In genomic region chr17:78267257-78268073, GRCh38 we compare ENCODE assay signal across 32 cellular contexts. TPM values are rescaled to one million over a fixed set of nuclear protein-coding genes. Genes with fewer than 3 reads are reported as not detected.
DNase-seq lines count a peak whose midpoint lies in the region; ATAC-seq, FAIRE-seq and TF ChIP-seq lines count a peak whose summit lies in the region.
"Had no signal": no experiment of that assay in that cellular context is flagged by ENCODE, and none has a peak within 500 bp of the region (broad histone marks: within the 10 kb centered on the region; RNA-seq: fewer than 3 reads in every experiment).

No MANE protein-coding gene starts in this region.

- no peaks in the 10 kb centered on the region for H3K9me3 Mint-ChIP-seq in nephron
- no peaks in the 10 kb centered on the region for H3K9me3 Mint-ChIP-seq in activated CD8-positive, alpha-beta memory T cell treated with anti-CD3 and anti-CD28 coated beads, Interleukin-2, amount 10 ng/mL, durations not matched to agents 7 days and 5 days (ENCODE audit: low read depth)
- H3K9me3 Mint-ChIP-seq: activated naive CD8-positive, alpha-beta T cell treated with anti-CD3 and anti-CD28 coated beads, Interleukin-2, amount 50 U/mL, for 24 hours; activated T-cell treated with anti-CD3 and anti-CD28 coated beads, Interleukin-2, amount 50 U/mL, for 24 hours; T-helper 1 cell treated with Interleukin-12 subunit alpha and Interleukin-12 subunit beta and Interleukin-4 antibody, amounts not matched to agents 30 μg/mL and 1 μg/mL, for 36 hours had no signal

- 43% methylated on average over 23 of the region's 26 CpGs for WGBS in HepG2 (ENCODE audit: low lambda C conversion rate)
- WGBS in right lobe of liver (ENCODE audit: insufficient coverage, low coverage, low lambda C conversion rate, missing lambda C conversion rate): 63% methylated on average over 10 of the region's 26 CpGs
- WGBS in H1 (ENCODE audit: extremely low coverage in 1 of 2, insufficient coverage in 1 of 2, insufficient read length in 1 of 2, insufficient replicate concordance in 2 of 2, low coverage in 1 of 2, low lambda C conversion rate in 2 of 2, missing lambda C conversion rate in 1 of 2), 2 experiments: 72% methylated on average over 24 of the region's 26 CpGs; no CpG with 5 or more reads in 1 of the 2 experiments
- WGBS in urinary bladder: 80% methylated on average over 26 of the region's 26 CpGs

- H3K23me2 ChIP-seq in H1 (ENCODE audit: low read depth, low read length): no peaks in the 10 kb centered on the region; the same call in 1 of the 2 replicates

- peak overlapping the region; percentile 97; the same call in 1 of the 2 replicates for H2BK12ac ChIP-seq in H1 (ENCODE audit: low read depth, low read length)

- POLR2A ChIA-PET in HepG2 (lab: Yijun Ruan, JAX): no interaction called here
- POLR2A ChIA-PET in H1 (lab: Charles Lee; ENCODE audit: partially characterized antibody): interaction anchor here (0.5 to 2.5 kb wide), 3 partner anchors 8 to 18 kb away, joined by 3 to 6 read pairs (median 4); no protein-coding TSS in a partner anchor

- H3K4me2 ChIP-seq in HepG2 (ENCODE audit: low read depth, low read length) (no peak overlapping the region), H1 (ENCODE audit: insufficient read depth in 1 of 2, low read depth in 2 of 2, low read length in 2 of 2) (0 out of 4 replicates have a peak overlapping the region, but pooled peaks of 1 of the 2 experiments have one; percentile 55)
- H3K4me2 ChIP-seq: BLaER1 had no signal

- H3K18ac ChIP-seq in H1 (ENCODE audit: extremely low read depth, low read length): peak overlapping the region; percentile 71

- H4K20me1 ChIP-seq in HepG2 (ENCODE audit: insufficient read depth, low read length) (no peaks in the 10 kb centered on the region), H1 (replicated peaks in 1 of 2; ENCODE audit: control insufficient read depth in 1 of 2, insufficient read depth in 2 of 2, low read length in 2 of 2) (no peaks in the 10 kb centered on the region)
- H4K20me1 ChIP-seq: BLaER1 had no signal

- no peak for TF ChIP-seq CTCF in HepG2 (CRISPR knock-in tag; IDR thresholded peaks at IDR 0.05)
- TF ChIP-seq CTCF in right lobe of liver (IDR thresholded peaks at IDR 0.05): no peak
- TF ChIP-seq CTCF in H1 (IDR thresholded peaks at IDR 0.05; ENCODE audit: control extremely low read depth in 1 of 3, insufficient read depth in 1 of 3, low read depth in 1 of 3, low read length in 3 of 3): no peak
- TF ChIP-seq CTCF in nephron (IDR thresholded peaks at IDR 0.05; ENCODE audit: unreplicated experiment in 3 of 3): no peak
- no peak for TF ChIP-seq CTCF in GM20000 (IDR thresholded peaks at IDR 0.05; ENCODE audit: extremely low read depth, missing control alignments)

- in situ Hi-C loops in HepG2 (cut with HindIII; ENCODE audit: extremely low pct_ligation_motif_present, low pct_unique_long_range_greater_than_20kb): no loop called here

- H3K4me3 Mint-ChIP-seq in nephron: peak overlapping the region; percentile 50 to 71 (median 67)
- no peak overlapping the region for H3K4me3 Mint-ChIP-seq in activated CD8-positive, alpha-beta memory T cell treated with anti-CD3 and anti-CD28 coated beads, Interleukin-2, amount 10 ng/mL, durations not matched to agents 7 days and 5 days
- H3K4me3 Mint-ChIP-seq: activated CD4-positive, alpha-beta T cell treated with anti-CD3 and anti-CD28 coated beads for 36 hours; activated naive CD8-positive, alpha-beta T cell treated with anti-CD3 and anti-CD28 coated beads, Interleukin-2, amount 50 U/mL, for 24 hours; activated T-cell treated with anti-CD3 and anti-CD28 coated beads, Interleukin-2, amount 50 U/mL, for 24 hours; T-helper 1 cell treated with Interleukin-12 subunit alpha and Interleukin-12 subunit beta and Interleukin-4 antibody, amounts not matched to agents 30 μg/mL and 1 μg/mL, for 36 hours had no signal

- CTCF ChIA-PET in HepG2 (lab: Yijun Ruan, JAX; ENCODE audit: low intra/inter-chr PET ratio, low total read pairs): no interaction called here
- CTCF ChIA-PET in H1 (lab: Charles Lee; ENCODE audit: partially characterized antibody): interaction anchor here (1.0 to 7.8 kb wide), 4 partner anchors 11 to 94 kb away, joined by 4 to 50 read pairs (median 6); no protein-coding TSS in a partner anchor
- CTCF ChIA-PET in activated CD8-positive, alpha-beta memory T cell treated with anti-CD3 and anti-CD28 coated beads, Interleukin-2, amount 10 ng/mL, durations not matched to agents 7 days and 5 days (lab: Charles Lee): interaction anchor here (1.0 to 1.1 kb wide), 3 partner anchors 13 to 459 kb away, joined by 3 read pairs; no protein-coding TSS in a partner anchor

- H3K27ac ChIP-seq in HepG2 (ENCODE audit: extremely low read length, insufficient read depth, low read length): no peak overlapping the region
- peak overlapping the region in 1 of 3 donors; percentile 0 for H3K27ac ChIP-seq in right lobe of liver
- no peak overlapping the region for H3K27ac ChIP-seq in H1 (ENCODE audit: low read depth, low read length)
- peak overlapping the region; percentile 28 for H3K27ac ChIP-seq in urinary bladder (ENCODE audit: low read depth)
- H3K27ac ChIP-seq: BLaER1, dorsolateral prefrontal cortex, SJSA1, tibial artery had no signal

- H3K27me3 ChIP-seq in HepG2 (ENCODE audit: control insufficient read depth in 1 of 2, insufficient read depth in 2 of 2, low read length in 2 of 2) (peaks cover 34 to 87% of the 10 kb centered on the region in 2 experiments), right lobe of liver (no peaks in the 10 kb centered on the region), H1 (replicated peaks in 1 of 4; ENCODE audit: control insufficient read depth in 3 of 4, extremely low read depth in 1 of 4, insufficient read depth in 3 of 4, low read length in 3 of 4) (peaks cover 0 to 2% (median 0%) of the 10 kb centered on the region in 4 experiments; a peak in 4 of 7 replicates)

- no peaks in the 10 kb centered on the region for H3K79me1 ChIP-seq in H1 (ENCODE audit: low read depth, low read length)

- no peak for FAIRE-seq in HepG2 (lab: Jason Lieb, UNC)
- no peak for FAIRE-seq in H1 (lab: Jason Lieb, UNC)
- FAIRE-seq: keratinocyte had no signal

- H2BK5ac ChIP-seq in H1 (ENCODE audit: low read depth, low read length): peak overlapping the region; percentile 79; the same call in 1 of the 2 replicates

- H3K27me3 Mint-ChIP-seq in nephron (ENCODE audit: low read depth): peaks cover 7% of the 10 kb centered on the region
- peaks cover 11% of the 10 kb centered on the region for H3K27me3 Mint-ChIP-seq in activated CD8-positive, alpha-beta memory T cell treated with anti-CD3 and anti-CD28 coated beads, Interleukin-2, amount 10 ng/mL, durations not matched to agents 7 days and 5 days
- H3K27me3 Mint-ChIP-seq: activated CD4-positive, alpha-beta T cell treated with anti-CD3 and anti-CD28 coated beads for 36 hours; activated naive CD8-positive, alpha-beta T cell treated with anti-CD3 and anti-CD28 coated beads, Interleukin-2, amount 50 U/mL, for 24 hours; activated T-cell treated with anti-CD3 and anti-CD28 coated beads, Interleukin-2, amount 50 U/mL, for 24 hours had no signal

- ATAC-seq in HepG2 (no peak), right lobe of liver (no peak)
- no peak for ATAC-seq in activated CD8-positive, alpha-beta memory T cell treated with anti-CD3 and anti-CD28 coated beads, Interleukin-2, amount 10 ng/mL, durations not matched to agents 7 days and 5 days
- ATAC-seq: activated CD4-positive, alpha-beta T cell treated with anti-CD3 and anti-CD28 coated beads for 36 hours; activated naive CD8-positive, alpha-beta T cell treated with anti-CD3 and anti-CD28 coated beads, Interleukin-2, amount 50 U/mL, for 24 hours; HCT116 had no signal

- H3K79me2 ChIP-seq in HepG2 (ENCODE audit: insufficient read depth, low read length): no peaks in the 10 kb centered on the region
- no peaks in the 10 kb centered on the region for H3K79me2 ChIP-seq in H1 (ENCODE audit: control insufficient read depth in 1 of 2, insufficient read depth in 2 of 2, low read length in 2 of 2)

- H4K91ac ChIP-seq in H1 (replicated peaks; ENCODE audit: insufficient read length, low read length): peak overlapping the region; percentile 31

- H2AK5ac ChIP-seq in H1 (ENCODE audit: low read depth, low read length): 0 out of 2 replicates have a peak overlapping the region, but pooled peaks have one; percentile 39

- H3K14ac ChIP-seq in H1 (ENCODE audit: insufficient read length): no peak overlapping the region

- no peak overlapping the region for H3K56ac ChIP-seq in H1 (replicated peaks; ENCODE audit: insufficient read length, low read depth, low read length)

- no peak overlapping the region for H3K9ac ChIP-seq in HepG2 (ENCODE audit: insufficient read depth, low read depth, low read length)
- no peak overlapping the region for H3K9ac ChIP-seq in H1 (replicated peaks in 1 of 4; ENCODE audit: extremely low read depth in 1 of 4, low read depth in 3 of 4, low read length in 3 of 4)
- H3K9ac ChIP-seq: BLaER1 had no signal

- no peaks in the 10 kb centered on the region for H3K36me3 Mint-ChIP-seq in nephron (ENCODE audit: low read depth)
- no peaks in the 10 kb centered on the region for H3K36me3 Mint-ChIP-seq in activated CD8-positive, alpha-beta memory T cell treated with anti-CD3 and anti-CD28 coated beads, Interleukin-2, amount 10 ng/mL, durations not matched to agents 7 days and 5 days

- H3K4me1 ChIP-seq in HepG2 (ENCODE audit: insufficient read depth, low read length) (peaks cover 62% of the 10 kb centered on the region), right lobe of liver (peaks cover 0 to 37% (median 7%) of the 10 kb centered on the region in 4 donors), H1 (replicated peaks in 1 of 4; ENCODE audit: control insufficient read depth in 3 of 4, insufficient read depth in 4 of 4, low read length in 3 of 4) (peaks cover 14 to 60% (median 46%) of the 10 kb centered on the region in 4 experiments), urinary bladder (ENCODE audit: insufficient read depth) (no peaks in the 10 kb centered on the region)
- H3K4me1 ChIP-seq: tibial artery had no signal

- TF ChIP-seq RAD21 in HepG2 (CRISPR knock-in tag; IDR thresholded peaks at IDR 0.05) (no peak), H1 (IDR thresholded peaks at IDR 0.05 in 1 of 2, conservative IDR thresholded peaks at IDR 0.05 in 1 of 2; ENCODE audit: low read depth in 2 of 2, low read length in 2 of 2) (no peak)

- H4K8ac ChIP-seq in H1 (ENCODE audit: extremely low read depth, insufficient read depth, low read length): no peak overlapping the region

- TF ChIP-seq POLR2A in HepG2 (IDR thresholded peaks at IDR 0.05; ENCODE audit: insufficient read depth in 1 of 2, low read depth in 2 of 2, low read length in 2 of 2) (no peak), right lobe of liver (IDR thresholded peaks at IDR 0.05) (no peak), H1 (IDR thresholded peaks at IDR 0.05; ENCODE audit: control extremely low read depth in 1 of 2, low read depth in 2 of 2, low read length in 2 of 2) (no peak)

- no peak overlapping the region for H2BK120ac ChIP-seq in H1 (replicated peaks; ENCODE audit: low read depth, low read length)

- no peak for TF ChIP-seq EP300 in HepG2 (IDR thresholded peaks at IDR 0.05; ENCODE audit: low read depth in 2 of 2, low read length in 2 of 2)
- no peak for TF ChIP-seq EP300 in HepG2 (CRISPR knock-in tag; IDR thresholded peaks at IDR 0.05; ENCODE audit: borderline replicate concordance)
- TF ChIP-seq EP300 in H1 (IDR thresholded peaks at IDR 0.05; ENCODE audit: borderline replicate concordance in 1 of 2, low read depth in 2 of 2, low read length in 2 of 2): no peak

- no peak overlapping the region for H2AFZ ChIP-seq in HepG2 (ENCODE audit: low read length)
- no peak overlapping the region for H2AFZ ChIP-seq in H1 (ENCODE audit: low read length)

- intact Hi-C loops in HepG2 (cut with micrococcal nuclease; ENCODE audit: unreplicated experiment): no loop called here
- intact Hi-C loops in right lobe of liver (cut with DNase I): no loop called here

- H2BK15ac ChIP-seq in H1 (ENCODE audit: low read length): 0 out of 2 replicates have a peak overlapping the region, but pooled peaks have one; percentile 19

- peak overlapping the region; percentile 72; the same call in 1 of the 2 replicates for H2BK20ac ChIP-seq in H1 (ENCODE audit: low read length)

- H3K4me1 Mint-ChIP-seq in nephron: peaks cover 61% of the 10 kb centered on the region
- H3K4me1 Mint-ChIP-seq in activated CD8-positive, alpha-beta memory T cell treated with anti-CD3 and anti-CD28 coated beads, Interleukin-2, amount 10 ng/mL, durations not matched to agents 7 days and 5 days: peaks cover 7% of the 10 kb centered on the region

- no peak overlapping the region for H3K4ac ChIP-seq in H1 (replicated peaks; ENCODE audit: insufficient read length, low read depth, low read length)

- no TSS peak for BruUV-seq in HepG2 (replicated peaks; lab: Mats Ljungman, UMichigan)

- no peak overlapping the region for H3K4me3 ChIP-seq in HepG2 (replicated peaks in 1 of 3; ENCODE audit: insufficient read depth in 1 of 3, low read depth in 2 of 3, low read length in 3 of 3)
- H3K4me3 ChIP-seq in right lobe of liver: no peak overlapping the region
- no peak overlapping the region; a peak in 1 of 8 replicates for H3K4me3 ChIP-seq in H1 (ENCODE audit: extremely low read depth in 1 of 4, insufficient read depth in 2 of 4, low read depth in 3 of 4, low read length in 4 of 4)
- no peak overlapping the region for H3K4me3 ChIP-seq in urinary bladder (ENCODE audit: low read depth, low read length)
- H3K4me3 ChIP-seq: BLaER1, dorsolateral prefrontal cortex, lung, SJSA1, skin epidermis, stomach, tibial artery had no signal

- H3K27ac Mint-ChIP-seq in nephron: peak overlapping the region; percentile 93 to 99 (median 97)
- H3K27ac Mint-ChIP-seq in activated CD8-positive, alpha-beta memory T cell treated with anti-CD3 and anti-CD28 coated beads, Interleukin-2, amount 10 ng/mL, durations not matched to agents 7 days and 5 days: no peak overlapping the region
- H3K27ac Mint-ChIP-seq: activated CD4-positive, alpha-beta T cell treated with anti-CD3 and anti-CD28 coated beads for 36 hours; activated naive CD8-positive, alpha-beta T cell treated with anti-CD3 and anti-CD28 coated beads, Interleukin-2, amount 50 U/mL, for 24 hours; activated T-cell treated with anti-CD3 and anti-CD28 coated beads, Interleukin-2, amount 50 U/mL, for 24 hours had no signal

- H3K9me3 ChIP-seq in HepG2 (ENCODE audit: low read length): no peaks in the 10 kb centered on the region
- no peaks in the 10 kb centered on the region for H3K9me3 ChIP-seq in right lobe of liver
- H3K9me3 ChIP-seq in H1 (ENCODE audit: insufficient read depth in 2 of 2, low read depth in 1 of 2, low read length in 1 of 2): no peaks in the 10 kb centered on the region
- H3K9me3 ChIP-seq: BLaER1, Caco-2, SJSA1, stomach, tibial artery had no signal

- H3K23ac ChIP-seq in H1 (ENCODE audit: insufficient read length): no peak overlapping the region

- DNase-seq in HepG2 (ENCODE audit: low spot score) (no peak), right lobe of liver (no peak), H1 (ENCODE audit: low read depth in 1 of 2, low spot score in 2 of 2) (peak in 1 of 2 experiments; percentile 54), middle frontal gyrus (ENCODE audit: extremely low spot score, low spot score) (no peak), GM20000 (ENCODE audit: low spot score) (no peak)
- no peak for DNase-seq in activated CD8-positive, alpha-beta memory T cell treated with anti-CD3 and anti-CD28 coated beads, Interleukin-2, amount 10 ng/mL, durations not matched to agents 7 days and 5 days
- DNase-seq: activated CD4-positive, alpha-beta T cell treated with anti-CD3 and anti-CD28 coated beads for 36 hours; activated gamma-delta T cell treated with Interleukin-2 at 50 U/mL for 16 hours; activated naive CD8-positive, alpha-beta T cell treated with anti-CD3 and anti-CD28 coated beads, Interleukin-2, amount 50 U/mL, for 24 hours; activated T-cell treated with anti-CD3 and anti-CD28 coated beads, Interleukin-2, amount 50 U/mL, for 24 hours; Caco-2; DMS79 treated with DMSO at 0.1 percent for 48 hours; dorsolateral prefrontal cortex; NCI-H1105; NCI-H2029; NCI-H748 treated with DMSO at 0.1 percent for 48 hours; stimulated activated CD8-positive, alpha-beta memory T cell treated with anti-CD3 and anti-CD28 coated beads, Interleukin-4, amount 100 ng/mL, for 48 hours; stomach; tibial artery had no signal

- H4K5ac ChIP-seq in H1 (ENCODE audit: insufficient read length, low read depth, low read length): no peak overlapping the region

- H3K36me3 ChIP-seq in HepG2 (replicated peaks in 1 of 2; ENCODE audit: control insufficient read depth in 1 of 2, insufficient read depth in 2 of 2, low read length in 2 of 2) (no peaks in the 10 kb centered on the region), right lobe of liver (no peaks in the 10 kb centered on the region), H1 (ENCODE audit: control insufficient read depth in 2 of 4, insufficient read depth in 4 of 4, low read length in 3 of 4) (no peaks in the 10 kb centered on the region), urinary bladder (ENCODE audit: insufficient read depth) (no peaks in the 10 kb centered on the region)
- H3K36me3 ChIP-seq: BLaER1, SJSA1, stomach, tibial artery had no signal

RNA-seq across cellular contexts. Expression of gene TMEM235, which starts 36.0 kb away (rescaled TPM):
- total RNA-seq in HepG2 (2016; rRNA removed; fragmentation: Illumina TruSeq; extraction: Trizol) (not detected in 2 replicates), right lobe of liver (not detected), urinary bladder (not detected)
- not detected in 2 replicates for total RNA-seq in HepG2 (2016; cell fraction: cytosol; rRNA removed; fragmentation: Illumina TruSeq; extraction: Trizol; ENCODE audit: low read depth)
- not detected in 2 replicates for total RNA-seq in HepG2 (2016; cell fraction: insoluble cytoplasmic fraction; rRNA removed; fragmentation: Illumina TruSeq; extraction: Trizol)
- total RNA-seq in HepG2 (2016; cell fraction: membrane; rRNA removed; fragmentation: Illumina TruSeq; extraction: Trizol): not detected in 2 replicates
- total RNA-seq in HepG2 (2016; cell fraction: nucleus; rRNA removed; fragmentation: Illumina TruSeq; extraction: Trizol): not detected in 2 replicates
- polyA plus RNA-seq in HepG2 (2011; rRNA removed) (not detected in 2 replicates), H1 (2011; rRNA removed) (0.05 and 0.14 TPM in 2 replicates), urinary bladder (not detected)
- polyA plus RNA-seq in HepG2 (2011; cell fraction: cytosol; rRNA removed): not detected in 2 replicates
- not detected in 2 replicates for polyA plus RNA-seq in HepG2 (2011; cell fraction: nucleus; rRNA removed)
- not detected in 2 replicates for polyA plus RNA-seq in HepG2 (2012)
- polyA plus RNA-seq in HepG2 (2016; cell fraction: cytosol; fragmentation: Illumina TruSeq; extraction: Trizol; ENCODE audit: low read depth): not detected in 2 replicates
- not detected in 2 replicates for polyA plus RNA-seq in HepG2 (2016; cell fraction: insoluble cytoplasmic fraction; fragmentation: Illumina TruSeq; extraction: Trizol; ENCODE audit: low read depth)
- not detected in 2 replicates for polyA plus RNA-seq in HepG2 (2016; cell fraction: membrane; fragmentation: Illumina TruSeq; extraction: Trizol; ENCODE audit: low read depth)
- not detected in 2 replicates for polyA plus RNA-seq in HepG2 (2016; cell fraction: nucleus; fragmentation: Illumina TruSeq; extraction: Trizol; ENCODE audit: insufficient read depth, low read depth)
- polyA minus RNA-seq in HepG2 (2011; rRNA and poly(A)+ RNA removed; ENCODE audit: low replicate concordance): not detected in 2 replicates
- polyA minus RNA-seq in HepG2 (2011; cell fraction: cytosol; rRNA and poly(A)+ RNA removed): not detected in 2 replicates
- polyA minus RNA-seq in HepG2 (2011; cell fraction: nucleus; rRNA and poly(A)+ RNA removed): not detected in 2 replicates
- total RNA-seq in H1 (2021; fragmentation: NEBNext Ultra II Directional; extraction: Animal tissue kit (Norgen Biotek cat#: 25700)): 0.15 TPM in 1 of 2 replicates, not detected in the other
- polyA plus RNA-seq in H1 (2011; cell fraction: cytosol; rRNA removed): 0.17 TPM
- polyA plus RNA-seq in H1 (2011; cell fraction: nucleus; rRNA removed): 0.68 TPM
- polyA plus RNA-seq in H1 (2012, experiment 1 of 2): 0.13 to 0.36 TPM (median 0.23 TPM) in 4 replicates
- not detected for polyA plus RNA-seq in H1 (2012, experiment 2 of 2)
- 0.02 TPM for polyA plus RNA-seq in H1 (2013, experiment 1 of 2)
- not detected for polyA plus RNA-seq in H1 (2013, experiment 2 of 2)
- not detected in 2 replicates for polyA minus RNA-seq in H1 (2011; rRNA and poly(A)+ RNA removed)
- polyA minus RNA-seq in H1 (2011; cell fraction: cytosol; rRNA and poly(A)+ RNA removed): not detected
- not detected for polyA minus RNA-seq in H1 (2011; cell fraction: nucleus; rRNA and poly(A)+ RNA removed)
- total RNA-seq in activated CD8-positive, alpha-beta memory T cell treated with anti-CD3 and anti-CD28 coated beads, Interleukin-2, amount 10 ng/mL, durations not matched to agents 7 days and 5 days: not detected
- total RNA-seq: activated CD4-positive, alpha-beta T cell treated with anti-CD3 and anti-CD28 coated beads for 36 hours; activated CD8-positive, alpha-beta memory T cell treated with anti-CD3 and anti-CD28 coated beads for 36 hours; Caco-2; HT-29; MCF 10A; pulmonary artery endothelial cell; SJSA1; stomach had no signal
- polyA plus RNA-seq: keratinocyte, stomach had no signal

RNA-seq across cellular contexts. Expression of gene BIRC5, which starts 53.4 kb away (rescaled TPM):
- total RNA-seq in HepG2 (2016; rRNA removed; fragmentation: Illumina TruSeq; extraction: Trizol) (135 and 167 TPM in 2 replicates), right lobe of liver (1 to 10 TPM in 4 of 6 experiments, under 1 TPM in 2; 0.57 to 2.0 (median 1.4) TPM), urinary bladder (19.7 TPM)
- total RNA-seq in HepG2 (2016; cell fraction: cytosol; rRNA removed; fragmentation: Illumina TruSeq; extraction: Trizol; ENCODE audit: low read depth): 34.5 and 39.0 TPM in 2 replicates
- 131 and 168 TPM in 2 replicates for total RNA-seq in HepG2 (2016; cell fraction: insoluble cytoplasmic fraction; rRNA removed; fragmentation: Illumina TruSeq; extraction: Trizol)
- total RNA-seq in HepG2 (2016; cell fraction: membrane; rRNA removed; fragmentation: Illumina TruSeq; extraction: Trizol): 97.3 and 97.8 TPM in 2 replicates
- total RNA-seq in HepG2 (2016; cell fraction: nucleus; rRNA removed; fragmentation: Illumina TruSeq; extraction: Trizol): 62.8 and 63.7 TPM in 2 replicates
- polyA plus RNA-seq in HepG2 (2011; rRNA removed) (18.5 and 30.3 TPM in 2 replicates), H1 (2011; rRNA removed) (42.2 and 48.8 TPM in 2 replicates), urinary bladder (0.49 TPM)
- 26.4 and 35.2 TPM in 2 replicates for polyA plus RNA-seq in HepG2 (2011; cell fraction: cytosol; rRNA removed)
- polyA plus RNA-seq in HepG2 (2011; cell fraction: nucleus; rRNA removed): 11.3 and 14.8 TPM in 2 replicates
- 20.8 and 42.6 TPM in 2 replicates for polyA plus RNA-seq in HepG2 (2012)
- 27.8 and 29.4 TPM in 2 replicates for polyA plus RNA-seq in HepG2 (2016; cell fraction: cytosol; fragmentation: Illumina TruSeq; extraction: Trizol; ENCODE audit: low read depth)
- polyA plus RNA-seq in HepG2 (2016; cell fraction: insoluble cytoplasmic fraction; fragmentation: Illumina TruSeq; extraction: Trizol; ENCODE audit: low read depth): 158 and 162 TPM in 2 replicates
- polyA plus RNA-seq in HepG2 (2016; cell fraction: membrane; fragmentation: Illumina TruSeq; extraction: Trizol; ENCODE audit: low read depth): 64.5 and 65.4 TPM in 2 replicates
- 90.2 and 97.1 TPM in 2 replicates for polyA plus RNA-seq in HepG2 (2016; cell fraction: nucleus; fragmentation: Illumina TruSeq; extraction: Trizol; ENCODE audit: insufficient read depth, low read depth)
- 62.3 and 97.9 TPM in 2 replicates for polyA minus RNA-seq in HepG2 (2011; rRNA and poly(A)+ RNA removed; ENCODE audit: low replicate concordance)
- 18.6 and 37.7 TPM in 2 replicates for polyA minus RNA-seq in HepG2 (2011; cell fraction: cytosol; rRNA and poly(A)+ RNA removed)
- polyA minus RNA-seq in HepG2 (2011; cell fraction: nucleus; rRNA and poly(A)+ RNA removed): 20.9 and 36.8 TPM in 2 replicates
- 106 and 108 TPM in 2 replicates for total RNA-seq in H1 (2021; fragmentation: NEBNext Ultra II Directional; extraction: Animal tissue kit (Norgen Biotek cat#: 25700))
- polyA plus RNA-seq in H1 (2011; cell fraction: cytosol; rRNA removed): 53.5 TPM
- polyA plus RNA-seq in H1 (2011; cell fraction: nucleus; rRNA removed): 78.0 TPM
- polyA plus RNA-seq in H1 (2012, experiment 1 of 2): 58.7 to 71.7 TPM (median 68.1 TPM) in 4 replicates
- 111 TPM for polyA plus RNA-seq in H1 (2012, experiment 2 of 2)
- polyA plus RNA-seq in H1 (2013, experiment 1 of 2): 64.6 TPM
- polyA plus RNA-seq in H1 (2013, experiment 2 of 2): 66.0 TPM
- 39.6 and 46.5 TPM in 2 replicates for polyA minus RNA-seq in H1 (2011; rRNA and poly(A)+ RNA removed)
- 43.1 TPM for polyA minus RNA-seq in H1 (2011; cell fraction: cytosol; rRNA and poly(A)+ RNA removed)
- polyA minus RNA-seq in H1 (2011; cell fraction: nucleus; rRNA and poly(A)+ RNA removed): 41.5 TPM
- total RNA-seq in activated CD8-positive, alpha-beta memory T cell treated with anti-CD3 and anti-CD28 coated beads, Interleukin-2, amount 10 ng/mL, durations not matched to agents 7 days and 5 days: 10 to 100 TPM; 87.7 to 93.0 TPM
